Comparison of ENCODE assay signal across 1 cellular context in genomic region chr15:70508561-70509281, GRCh38.
TF ChIP-seq lines count a peak whose summit lies in the region.

No MANE protein-coding gene starts in this region.

TF ChIP-seq in WTC11, 78 proteins besides CTCF, POLR2A, EP300 and RAD21 (continued from another document):
- TF ChIP-seq E2F1 (CRISPR knock-in tag; IDR thresholded peaks at IDR 0.05) (no peak), ZNF423 (CRISPR knock-in tag; IDR thresholded peaks at IDR 0.05) (no peak), ATF2 (CRISPR knock-in tag; IDR thresholded peaks at IDR 0.05; ENCODE audit: borderline replicate concordance, low read depth) (no peak), SOX15 (CRISPR knock-in tag; IDR thresholded peaks at IDR 0.05) (no peak), RELA (CRISPR knock-in tag; IDR thresholded peaks at IDR 0.05; ENCODE audit: borderline replicate concordance) (no peak), CREM (CRISPR knock-in tag; IDR thresholded peaks at IDR 0.05) (no peak), ATF1 (CRISPR knock-in tag; IDR thresholded peaks at IDR 0.05) (no peak), MYBL2 (CRISPR knock-in tag; IDR thresholded peaks at IDR 0.05) (no peak), STAT6 (CRISPR knock-in tag; conservative IDR thresholded peaks at IDR 0.05; ENCODE audit: low read depth) (no peak), ERG (CRISPR knock-in tag; IDR thresholded peaks at IDR 0.05) (no peak), ATF6 (CRISPR knock-in tag; IDR thresholded peaks at IDR 0.05) (no peak), ATF3 (CRISPR knock-in tag; conservative IDR thresholded peaks at IDR 0.05) (no peak), ESRRA (CRISPR knock-in tag; IDR thresholded peaks at IDR 0.05; ENCODE audit: borderline replicate concordance) (no peak), PREB (CRISPR knock-in tag; IDR thresholded peaks at IDR 0.05; ENCODE audit: borderline replicate concordance) (no peak)
